Comparison of ENCODE assay signal across 8 cellular contexts in the genomic region with DNA sequence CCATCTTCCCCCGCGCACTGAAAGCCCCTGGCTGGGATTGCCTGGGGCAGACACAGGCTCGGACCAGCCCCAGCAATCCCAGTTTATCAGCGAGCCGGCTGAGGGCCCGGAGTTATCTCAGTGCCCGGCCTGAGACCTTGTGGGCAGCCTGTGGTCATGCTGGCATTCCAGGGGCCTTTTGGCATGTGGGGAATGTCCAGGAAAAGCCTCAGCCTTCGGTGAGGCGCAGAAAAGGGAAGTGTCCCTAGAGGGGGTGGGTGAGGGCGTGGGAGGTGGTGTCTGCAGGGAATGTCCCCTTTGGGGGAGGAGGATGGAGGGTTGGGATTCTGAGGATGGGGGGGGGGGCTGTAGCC. TPM values are rescaled to one million over a fixed set of nuclear protein-coding genes. Genes with fewer than 3 reads are reported as not detected.
DNase-seq lines count a peak whose midpoint lies in the region; ATAC-seq and TF ChIP-seq lines count a peak whose summit lies in the region.

No MANE protein-coding gene starts in this region.

- H3K4me1 Mint-ChIP-seq in activated naive CD8-positive, alpha-beta T cell treated with anti-CD3 and anti-CD28 coated beads for 36 hours = peaks cover 14% of the 10 kb centered on the region

- ATAC-seq in GM21447 (IDR thresholded peaks at IDR 0.05; ENCODE audit: unreplicated experiment) = no peak

- CTCF ChIA-PET in RWPE1 (lab: Yijun Ruan, JAX) = no interaction called here

- no peaks in the 10 kb centered on the region for H3K79me2 ChIP-seq in Karpas-422 (ENCODE audit: low read length)

- H3K9ac ChIP-seq in Karpas-422 (ENCODE audit: low read length) = no peak overlapping the region

- no peak overlapping the region for H3K27ac Mint-ChIP-seq in activated naive CD8-positive, alpha-beta T cell treated with anti-CD3 and anti-CD28 coated beads for 36 hours

- no peaks in the 10 kb centered on the region for H3K27me3 ChIP-seq in Karpas-422 (ENCODE audit: low read length)

- H3K27ac ChIP-seq in RWPE1 (peak overlapping the region; percentile 99), Karpas-422 (ENCODE audit: low read length) (no peak overlapping the region)

- no peak overlapping the region for H3K4me2 ChIP-seq in Karpas-422 (ENCODE audit: low read depth, low read length, poor library complexity, severe bottlenecking)

- no peaks in the 10 kb centered on the region for H3K36me3 ChIP-seq in Karpas-422 (ENCODE audit: insufficient read depth, low read length)

- no peaks in the 10 kb centered on the region for H4K20me1 ChIP-seq in Karpas-422 (ENCODE audit: insufficient read depth, low read depth, low read length)

- H2AFZ ChIP-seq in Karpas-422 (ENCODE audit: low read length) = no peak overlapping the region

- DNase-seq in GM03348 (ENCODE audit: low spot score) = peak; percentile 91
- DNase-seq in RWPE1 (ENCODE audit: low spot score) = no peak
- DNase-seq in epidermal melanocyte (ENCODE audit: insufficient read length, low spot score) = peak; percentile 92
- DNase-seq in renal cortical epithelial cell (ENCODE audit: low read depth) = peak; percentile 86
- no peak for DNase-seq in Karpas-422
- no peak for DNase-seq in activated naive CD8-positive, alpha-beta T cell treated with anti-CD3 and anti-CD28 coated beads for 36 hours
- no peak for DNase-seq in middle frontal gyrus (ENCODE audit: extremely low spot score, low spot score)

- no peaks in the 10 kb centered on the region for H3K9me3 ChIP-seq in Karpas-422 (ENCODE audit: low read length)

- no peaks in the 10 kb centered on the region for H3K9me3 Mint-ChIP-seq in activated naive CD8-positive, alpha-beta T cell treated with anti-CD3 and anti-CD28 coated beads for 36 hours

- POLR2A ChIA-PET in RWPE1 (lab: Yijun Ruan, JAX; ENCODE audit: low non-redundant PET) = no interaction called here

- no peak for TF ChIP-seq CTCF in RWPE1 (conservative IDR thresholded peaks at IDR 0.05; ENCODE audit: low read depth)

- peaks cover 21% of the 10 kb centered on the region for H3K27me3 Mint-ChIP-seq in activated naive CD8-positive, alpha-beta T cell treated with anti-CD3 and anti-CD28 coated beads for 36 hours

- H3K4me3 Mint-ChIP-seq in activated naive CD8-positive, alpha-beta T cell treated with anti-CD3 and anti-CD28 coated beads for 36 hours = no peak overlapping the region

- H3K36me3 Mint-ChIP-seq in activated naive CD8-positive, alpha-beta T cell treated with anti-CD3 and anti-CD28 coated beads for 36 hours = no peaks in the 10 kb centered on the region

- peaks cover 38% of the 10 kb centered on the region for H3K4me1 ChIP-seq in Karpas-422 (ENCODE audit: low read length)

- H3K9me2 ChIP-seq in Karpas-422 (replicated peaks; ENCODE audit: insufficient read depth, low read length) = no peaks in the 10 kb centered on the region

- H3K4me3 ChIP-seq in Karpas-422 (ENCODE audit: low read length) = no peak overlapping the region

RNA-seq across cellular contexts. Expression of a gene that starts 1.1 kb away (rescaled TPM):
- 302 and 310 TPM in 2 replicates for total RNA-seq in renal cortical epithelial cell
- 5.4 and 10.6 TPM in 2 replicates for total RNA-seq in Karpas-422 (2014; rRNA removed; shearing (Covaris generic); ENCODE audit: low replicate concordance)
- total RNA-seq in activated naive CD8-positive, alpha-beta T cell treated with anti-CD3 and anti-CD28 coated beads for 36 hours = 10 to 100 TPM; 15.2 to 15.7 TPM

Comparison
In these comparisons a context has a peak if more than half of its experiments do, and no peak if none do; other contexts are left out.
1. DNase-seq: peak in GM03348 (single experiment), epidermal melanocyte (single experiment) and renal cortical epithelial cell (single experiment); none in RWPE1 (single experiment), Karpas-422 (single experiment), activated naive CD8-positive, alpha-beta T cell treated with anti-CD3 and anti-CD28 coated beads for 36 hours (single experiment) and middle frontal gyrus (single experiment).
2. RNA of a gene that starts 1.1 kb away (total RNA-seq): 302 to 310 TPM in renal cortical epithelial cell; 15.2 to 15.7 TPM in activated naive CD8-positive, alpha-beta T cell treated with anti-CD3 and anti-CD28 coated beads for 36 hours and 5.4 to 10.6 TPM in Karpas-422; every median in the first group is over 10 times any median in the second.